18 cellular contexts compared by ENCODE assay signal in genomic region chr11:121699801-121700200, GRCh38.
DNase-seq lines count a peak whose midpoint lies in the region; ATAC-seq, FAIRE-seq and TF ChIP-seq lines count a peak whose summit lies in the region.
"Had no signal": no experiment of that assay in that cellular context is flagged by ENCODE, and none has a peak within 500 bp of the region (broad histone marks: within the 10 kb centered on the region; RNA-seq: fewer than 3 reads in every experiment).

No MANE protein-coding gene starts in this region.

- H3K27ac ChIP-seq in caudate nucleus (ENCODE audit: low read depth, low read length) = peak overlapping the region; percentile 90
- H3K27ac ChIP-seq: 22Rv1; BLaER1 treated with 17β-estradiol and CSF1 and Interleukin-3, amounts not matched to agents 10 nM and 100 nM; GM23248 had no signal

- no peak for FAIRE-seq in HTR-8/SVneo (lab: Jason Lieb, UNC)
- FAIRE-seq in GM12891 (lab: Jason Lieb, UNC) = no peak
- FAIRE-seq: G401.6, GM19239 had no signal

- DNase-seq in Ammon's horn (ENCODE audit: low spot score) (peak; percentile 58), caudate nucleus (lab: John Stamatoyannopoulos, UW) (no peak), inferior parietal cortex (ENCODE audit: extremely low spot score) (peak; percentile 59), pons (ENCODE audit: low spot score) (peak; percentile 75), HTR-8/SVneo (ENCODE audit: insufficient read length, low spot score) (no peak), NCI-H2107 treated with DMSO at 0.1 percent for 48 hours (lab: John Stamatoyannopoulos, UW; ENCODE audit: unreplicated experiment) (no peak), GM12891 (ENCODE audit: insufficient read length, low spot score) (no peak)
- DNase-seq: Calu3; CD4-positive, CD25-positive, alpha-beta regulatory T cell; DMS79; GM23248; H9; IMR-90 had no signal

- no peak for ATAC-seq in GM21367 (IDR thresholded peaks at IDR 0.05; ENCODE audit: unreplicated experiment)

- TF ChIP-seq POLR2A in GM12891 (IDR thresholded peaks at IDR 0.05; ENCODE audit: low read depth, low read length) = no peak

TF ChIP-seq in GM12891, 5 proteins besides CTCF, POLR2A, EP300 and RAD21:
- TF ChIP-seq POLR2AphosphoS5 (IDR thresholded peaks at IDR 0.05; ENCODE audit: low read depth, low read length) (no peak), TAF1 (IDR thresholded peaks at IDR 0.05; ENCODE audit: low read depth, low read length) (no peak), SPI1 (IDR thresholded peaks at IDR 0.05; ENCODE audit: low read depth, low read length) (no peak), PAX5 (IDR thresholded peaks at IDR 0.05; ENCODE audit: insufficient read depth, low read length, severe bottlenecking) (no peak), POU2F2 (IDR thresholded peaks at IDR 0.05; ENCODE audit: low read depth, low read length) (no peak)

Comparison
In these comparisons a context has a peak if more than half of its experiments do, and no peak if none do; other contexts are left out.
1. DNase-seq: peak in Ammon's horn (single experiment), inferior parietal cortex (single experiment) and pons (single experiment); none in caudate nucleus (0 of 61), HTR-8/SVneo (single experiment), NCI-H2107 treated with DMSO at 0.1 percent for 48 hours (single experiment) and GM12891 (single experiment).